1 cellular context compared by ENCODE assay signal in the genomic region with DNA sequence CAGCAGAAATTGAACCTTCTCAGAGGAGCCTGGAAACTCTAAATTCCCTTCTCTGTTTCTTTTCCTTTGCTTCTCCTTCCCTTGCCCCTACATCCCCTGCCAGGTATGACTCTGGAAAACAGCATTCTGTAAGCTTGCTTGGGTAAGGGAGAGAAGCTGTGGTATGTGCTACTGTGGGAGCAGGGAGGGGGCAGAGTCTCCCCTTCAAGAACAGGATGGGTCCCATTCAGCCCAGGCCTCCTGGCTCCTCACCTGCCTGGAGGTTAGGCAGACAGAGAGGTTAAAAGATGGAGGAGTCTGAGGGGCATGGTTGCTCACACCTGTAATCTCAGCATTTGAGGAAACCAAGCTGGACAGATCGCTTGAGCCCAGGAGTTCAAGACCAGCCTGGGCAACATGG.
TF ChIP-seq lines count a peak whose summit lies in the region.

No MANE protein-coding gene starts in this region.

TF ChIP-seq in IMR-90, 13 proteins besides CTCF, POLR2A, EP300 and RAD21:
- TF ChIP-seq CHD1 (IDR thresholded peaks at IDR 0.05; ENCODE audit: low read depth, low read length), result no peak
- no peak for TF ChIP-seq RCOR1 (IDR thresholded peaks at IDR 0.05; ENCODE audit: insufficient replicate concordance, low read length)
- TF ChIP-seq MAFK (IDR thresholded peaks at IDR 0.05; ENCODE audit: low read depth, low read length), result no peak
- TF ChIP-seq, protein P1, sequence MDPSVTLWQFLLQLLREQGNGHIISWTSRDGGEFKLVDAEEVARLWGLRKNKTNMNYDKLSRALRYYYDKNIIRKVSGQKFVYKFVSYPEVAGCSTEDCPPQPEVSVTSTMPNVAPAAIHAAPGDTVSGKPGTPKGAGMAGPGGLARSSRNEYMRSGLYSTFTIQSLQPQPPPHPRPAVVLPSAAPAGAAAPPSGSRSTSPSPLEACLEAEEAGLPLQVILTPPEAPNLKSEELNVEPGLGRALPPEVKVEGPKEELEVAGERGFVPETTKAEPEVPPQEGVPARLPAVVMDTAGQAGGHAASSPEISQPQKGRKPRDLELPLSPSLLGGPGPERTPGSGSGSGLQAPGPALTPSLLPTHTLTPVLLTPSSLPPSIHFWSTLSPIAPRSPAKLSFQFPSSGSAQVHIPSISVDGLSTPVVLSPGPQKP (IDR thresholded peaks at IDR 0.05; ENCODE audit: borderline replicate concordance, low read depth, low read length), result no peak
- no peak for TF ChIP-seq CEBPB (IDR thresholded peaks at IDR 0.05; ENCODE audit: low read depth, low read length)
- TF ChIP-seq, protein P2, sequence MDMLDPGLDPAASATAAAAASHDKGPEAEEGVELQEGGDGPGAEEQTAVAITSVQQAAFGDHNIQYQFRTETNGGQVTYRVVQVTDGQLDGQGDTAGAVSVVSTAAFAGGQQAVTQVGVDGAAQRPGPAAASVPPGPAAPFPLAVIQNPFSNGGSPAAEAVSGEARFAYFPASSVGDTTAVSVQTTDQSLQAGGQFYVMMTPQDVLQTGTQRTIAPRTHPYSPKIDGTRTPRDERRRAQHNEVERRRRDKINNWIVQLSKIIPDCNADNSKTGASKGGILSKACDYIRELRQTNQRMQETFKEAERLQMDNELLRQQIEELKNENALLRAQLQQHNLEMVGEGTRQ (IDR thresholded peaks at IDR 0.05; ENCODE audit: low read depth, low read length), result no peak
- TF ChIP-seq RFX5 (IDR thresholded peaks at IDR 0.05; ENCODE audit: low read depth, low read length), result no peak
- no peak for TF ChIP-seq MAZ (IDR thresholded peaks at IDR 0.05; ENCODE audit: borderline replicate concordance, low read depth, low read length)
- no peak for TF ChIP-seq FOS (IDR thresholded peaks at IDR 0.05; ENCODE audit: low read depth, low read length)
- no peak for TF ChIP-seq NFE2L2 (IDR thresholded peaks at IDR 0.05; ENCODE audit: low read depth, low read length)
- no peak for TF ChIP-seq MXI1 (IDR thresholded peaks at IDR 0.05; ENCODE audit: borderline replicate concordance, low read depth, low read length)
- TF ChIP-seq SMC3 (IDR thresholded peaks at IDR 0.05; ENCODE audit: low read depth, low read length), result no peak
